In the genomic region with DNA sequence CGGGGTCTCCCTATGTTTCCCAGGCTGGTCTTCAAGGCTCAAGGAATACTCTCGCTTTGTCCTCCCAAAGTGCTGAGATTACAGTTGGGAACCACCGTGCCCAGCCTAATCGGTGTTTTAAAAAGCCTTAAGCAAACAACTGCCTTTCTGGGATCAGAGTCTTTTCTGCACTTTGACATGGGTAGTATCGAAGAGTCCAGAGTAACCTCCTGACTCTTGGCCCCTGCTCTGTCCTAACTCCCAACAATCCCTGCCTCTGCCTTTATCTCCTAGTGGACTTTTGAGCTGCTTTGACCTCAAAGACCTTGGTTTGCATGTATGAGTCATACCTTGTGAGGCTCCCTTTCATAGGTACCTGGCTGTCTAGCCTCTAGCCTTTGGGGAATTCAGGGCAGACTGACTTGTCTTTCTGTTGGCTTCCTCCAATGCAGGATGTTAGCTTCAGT, we compare ENCODE assay signal across 1 cellular context.
TF ChIP-seq lines count a peak whose summit lies in the region.

No MANE protein-coding gene starts in this region.

TF ChIP-seq in HepG2, 621 proteins besides CTCF, POLR2A, EP300 and RAD21 (continued from another document and continues in another):
- TF ChIP-seq, protein P1, sequence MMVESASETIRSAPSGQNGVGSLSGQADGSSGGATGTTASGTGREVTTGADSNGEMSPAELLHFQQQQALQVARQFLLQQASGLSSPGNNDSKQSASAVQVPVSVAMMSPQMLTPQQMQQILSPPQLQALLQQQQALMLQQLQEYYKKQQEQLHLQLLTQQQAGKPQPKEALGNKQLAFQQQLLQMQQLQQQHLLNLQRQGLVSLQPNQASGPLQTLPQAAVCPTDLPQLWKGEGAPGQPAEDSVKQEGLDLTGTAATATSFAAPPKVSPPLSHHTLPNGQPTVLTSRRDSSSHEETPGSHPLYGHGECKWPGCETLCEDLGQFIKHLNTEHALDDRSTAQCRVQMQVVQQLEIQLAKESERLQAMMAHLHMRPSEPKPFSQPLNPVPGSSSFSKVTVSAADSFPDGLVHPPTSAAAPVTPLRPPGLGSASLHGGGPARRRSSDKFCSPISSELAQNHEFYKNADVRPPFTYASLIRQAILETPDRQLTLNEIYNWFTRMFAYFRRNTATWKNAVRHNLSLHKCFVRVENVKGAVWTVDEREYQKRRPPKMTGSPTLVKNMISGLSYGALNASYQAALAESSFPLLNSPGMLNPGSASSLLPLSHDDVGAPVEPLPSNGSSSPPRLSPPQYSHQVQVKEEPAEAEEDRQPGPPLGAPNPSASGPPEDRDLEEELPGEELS (CRISPR knock-in tag; IDR thresholded peaks at IDR 0.05), result peak; percentile 92
- TF ChIP-seq KDM4B (CRISPR knock-in tag; IDR thresholded peaks at IDR 0.05) (0 out of 2 replicates have a peak, but pooled peaks have one; percentile 61), KAT2B (IDR thresholded peaks at IDR 0.05; ENCODE audit: borderline replicate concordance, low read depth, low read length) (no peak), POLR2AphosphoS2 (IDR thresholded peaks at IDR 0.05; ENCODE audit: low read depth, low read length) (no peak), SP2 (CRISPR knock-in tag; IDR thresholded peaks at IDR 0.05) (no peak), ZFP36 (IDR thresholded peaks at IDR 0.05; ENCODE audit: borderline replicate concordance, low read depth, low read length, partially characterized antibody) (no peak), ZMAT3 (CRISPR knock-in tag; conservative IDR thresholded peaks at IDR 0.05) (0 out of 2 replicates have a peak, but pooled peaks have one; percentile 47), SNAPC2 (CRISPR knock-in tag; IDR thresholded peaks at IDR 0.05) (peak; percentile 69; the same call in 1 of the 2 replicates), ATM (IDR thresholded peaks at IDR 0.05; ENCODE audit: borderline replicate concordance) (no peak), ZNF335 (CRISPR knock-in tag; IDR thresholded peaks at IDR 0.05) (peak; percentile 69; the same call in 1 of the 2 replicates), ZNF607 (CRISPR knock-in tag; IDR thresholded peaks at IDR 0.05; ENCODE audit: borderline replicate concordance) (peak; percentile 87), NR2F6 (IDR thresholded peaks at IDR 0.05) (peak; percentile 99), NR2F6 (CRISPR knock-in tag; IDR thresholded peaks at IDR 0.05) (peak; percentile 100), REST (IDR thresholded peaks at IDR 0.05; ENCODE audit: borderline replicate concordance in 1 of 2, low read depth in 1 of 2, low read length in 2 of 2) (peak in 1 of 2 experiments; percentile 74; a peak in 2 of 4 replicates), THYN1 (CRISPR knock-in tag; IDR thresholded peaks at IDR 0.05; ENCODE audit: borderline replicate concordance, low read depth) (no peak), ZNF768 (CRISPR knock-in tag; IDR thresholded peaks at IDR 0.05) (no peak), MIER2 (CRISPR knock-in tag; IDR thresholded peaks at IDR 0.05) (no peak; the same call in 1 of the 2 replicates), ZSCAN20 (CRISPR knock-in tag; IDR thresholded peaks at IDR 0.05; ENCODE audit: borderline replicate concordance) (no peak), ZNF784 (CRISPR knock-in tag; IDR thresholded peaks at IDR 0.05; ENCODE audit: borderline replicate concordance) (peak; percentile 61; the same call in 1 of the 2 replicates), ZNF558 (CRISPR knock-in tag; IDR thresholded peaks at IDR 0.05; ENCODE audit: borderline replicate concordance) (no peak), TARDBP (CRISPR knock-in tag; IDR thresholded peaks at IDR 0.05) (peak; percentile 93; the same call in 1 of the 2 replicates), SUZ12 (IDR thresholded peaks at IDR 0.05; ENCODE audit: low read depth, low read length) (no peak), AHR (CRISPR knock-in tag; IDR thresholded peaks at IDR 0.05) (no peak), IRF2 (CRISPR knock-in tag; IDR thresholded peaks at IDR 0.05) (peak; percentile 94), CHD4 (IDR thresholded peaks at IDR 0.05; ENCODE audit: borderline replicate concordance, low read length) (no peak; the same call in 1 of the 2 replicates), SIX1 (CRISPR knock-in tag; IDR thresholded peaks at IDR 0.05; ENCODE audit: borderline replicate concordance) (no peak; the same call in 1 of the 2 replicates), DNMT1 (CRISPR knock-in tag; IDR thresholded peaks at IDR 0.05) (no peak), FOXA3 (CRISPR knock-in tag; IDR thresholded peaks at IDR 0.05) (peak; percentile 95), CEBPB (IDR thresholded peaks at IDR 0.05; ENCODE audit: borderline replicate concordance, low read depth, low read length) (no peak), SRY (CRISPR knock-in tag; IDR thresholded peaks at IDR 0.05) (no peak), ZFP90 (CRISPR knock-in tag; IDR thresholded peaks at IDR 0.05; ENCODE audit: borderline replicate concordance) (no peak), MED1 (CRISPR knock-in tag; IDR thresholded peaks at IDR 0.05) (peak; percentile 85), ADNP (CRISPR knock-in tag; IDR thresholded peaks at IDR 0.05) (no peak), MZF1 (CRISPR knock-in tag; IDR thresholded peaks at IDR 0.05; ENCODE audit: borderline replicate concordance) (no peak)
- TF ChIP-seq, protein P2, sequence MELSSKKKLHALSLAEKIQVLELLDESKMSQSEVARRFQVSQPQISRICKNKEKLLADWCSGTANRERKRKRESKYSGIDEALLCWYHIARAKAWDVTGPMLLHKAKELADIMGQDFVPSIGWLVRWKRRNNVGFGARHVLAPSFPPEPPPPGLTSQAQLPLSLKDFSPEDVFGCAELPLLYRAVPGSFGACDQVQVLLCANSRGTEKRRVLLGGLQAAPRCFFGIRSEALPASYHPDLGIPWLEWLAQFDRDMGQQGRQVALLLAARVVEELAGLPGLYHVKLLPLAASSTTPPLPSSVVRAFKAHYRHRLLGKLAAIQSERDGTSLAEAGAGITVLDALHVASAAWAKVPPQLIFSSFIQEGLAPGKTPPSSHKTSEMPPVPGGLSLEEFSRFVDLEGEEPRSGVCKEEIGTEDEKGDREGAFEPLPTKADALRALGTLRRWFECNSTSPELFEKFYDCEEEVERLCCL (CRISPR knock-in tag; IDR thresholded peaks at IDR 0.05; ENCODE audit: borderline replicate concordance), result no peak
- TF ChIP-seq, protein P3, sequence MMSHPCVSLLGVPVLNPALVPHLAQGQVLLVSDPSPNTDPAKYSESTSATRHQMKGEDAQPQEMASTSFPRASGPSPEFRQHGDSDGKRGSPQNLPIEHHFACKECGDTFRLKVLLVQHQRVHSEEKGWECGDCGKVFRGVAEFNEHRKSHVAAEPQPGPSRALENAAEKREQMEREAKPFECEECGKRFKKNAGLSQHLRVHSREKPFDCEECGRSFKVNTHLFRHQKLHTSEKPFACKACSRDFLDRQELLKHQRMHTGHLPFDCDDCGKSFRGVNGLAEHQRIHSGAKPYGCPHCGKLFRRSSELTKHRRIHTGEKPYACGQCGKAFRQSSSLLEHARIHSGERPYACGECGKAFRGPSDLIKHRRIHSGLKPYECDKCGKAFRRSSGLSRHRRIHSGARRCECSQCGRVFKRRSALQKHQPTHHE (CRISPR knock-in tag; IDR thresholded peaks at IDR 0.05; ENCODE audit: borderline replicate concordance), result no peak
- TF ChIP-seq, protein P4, sequence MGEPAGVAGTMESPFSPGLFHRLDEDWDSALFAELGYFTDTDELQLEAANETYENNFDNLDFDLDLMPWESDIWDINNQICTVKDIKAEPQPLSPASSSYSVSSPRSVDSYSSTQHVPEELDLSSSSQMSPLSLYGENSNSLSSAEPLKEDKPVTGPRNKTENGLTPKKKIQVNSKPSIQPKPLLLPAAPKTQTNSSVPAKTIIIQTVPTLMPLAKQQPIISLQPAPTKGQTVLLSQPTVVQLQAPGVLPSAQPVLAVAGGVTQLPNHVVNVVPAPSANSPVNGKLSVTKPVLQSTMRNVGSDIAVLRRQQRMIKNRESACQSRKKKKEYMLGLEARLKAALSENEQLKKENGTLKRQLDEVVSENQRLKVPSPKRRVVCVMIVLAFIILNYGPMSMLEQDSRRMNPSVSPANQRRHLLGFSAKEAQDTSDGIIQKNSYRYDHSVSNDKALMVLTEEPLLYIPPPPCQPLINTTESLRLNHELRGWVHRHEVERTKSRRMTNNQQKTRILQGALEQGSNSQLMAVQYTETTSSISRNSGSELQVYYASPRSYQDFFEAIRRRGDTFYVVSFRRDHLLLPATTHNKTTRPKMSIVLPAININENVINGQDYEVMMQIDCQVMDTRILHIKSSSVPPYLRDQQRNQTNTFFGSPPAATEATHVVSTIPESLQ (CRISPR knock-in tag; conservative IDR thresholded peaks at IDR 0.05), result no peak
- TF ChIP-seq, protein P5, sequence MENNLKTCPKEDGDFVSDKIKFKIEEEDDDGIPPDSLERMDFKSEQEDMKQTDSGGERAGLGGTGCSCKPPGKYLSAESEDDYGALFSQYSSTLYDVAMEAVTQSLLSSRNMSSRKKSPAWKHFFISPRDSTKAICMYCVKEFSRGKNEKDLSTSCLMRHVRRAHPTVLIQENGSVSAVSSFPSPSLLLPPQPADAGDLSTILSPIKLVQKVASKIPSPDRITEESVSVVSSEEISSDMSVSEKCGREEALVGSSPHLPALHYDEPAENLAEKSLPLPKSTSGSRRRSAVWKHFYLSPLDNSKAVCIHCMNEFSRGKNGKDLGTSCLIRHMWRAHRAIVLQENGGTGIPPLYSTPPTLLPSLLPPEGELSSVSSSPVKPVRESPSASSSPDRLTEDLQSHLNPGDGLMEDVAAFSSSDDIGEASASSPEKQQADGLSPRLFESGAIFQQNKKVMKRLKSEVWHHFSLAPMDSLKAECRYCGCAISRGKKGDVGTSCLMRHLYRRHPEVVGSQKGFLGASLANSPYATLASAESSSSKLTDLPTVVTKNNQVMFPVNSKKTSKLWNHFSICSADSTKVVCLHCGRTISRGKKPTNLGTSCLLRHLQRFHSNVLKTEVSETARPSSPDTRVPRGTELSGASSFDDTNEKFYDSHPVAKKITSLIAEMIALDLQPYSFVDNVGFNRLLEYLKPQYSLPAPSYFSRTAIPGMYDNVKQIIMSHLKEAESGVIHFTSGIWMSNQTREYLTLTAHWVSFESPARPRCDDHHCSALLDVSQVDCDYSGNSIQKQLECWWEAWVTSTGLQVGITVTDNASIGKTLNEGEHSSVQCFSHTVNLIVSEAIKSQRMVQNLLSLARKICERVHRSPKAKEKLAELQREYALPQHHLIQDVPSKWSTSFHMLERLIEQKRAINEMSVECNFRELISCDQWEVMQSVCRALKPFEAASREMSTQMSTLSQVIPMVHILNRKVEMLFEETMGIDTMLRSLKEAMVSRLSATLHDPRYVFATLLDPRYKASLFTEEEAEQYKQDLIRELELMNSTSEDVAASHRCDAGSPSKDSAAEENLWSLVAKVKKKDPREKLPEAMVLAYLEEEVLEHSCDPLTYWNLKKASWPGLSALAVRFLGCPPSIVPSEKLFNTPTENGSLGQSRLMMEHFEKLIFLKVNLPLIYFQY (CRISPR knock-in tag; IDR thresholded peaks at IDR 0.05; ENCODE audit: borderline replicate concordance), result 0 out of 2 replicates have a peak, but pooled peaks have one; percentile 30
- TF ChIP-seq, protein P6, sequence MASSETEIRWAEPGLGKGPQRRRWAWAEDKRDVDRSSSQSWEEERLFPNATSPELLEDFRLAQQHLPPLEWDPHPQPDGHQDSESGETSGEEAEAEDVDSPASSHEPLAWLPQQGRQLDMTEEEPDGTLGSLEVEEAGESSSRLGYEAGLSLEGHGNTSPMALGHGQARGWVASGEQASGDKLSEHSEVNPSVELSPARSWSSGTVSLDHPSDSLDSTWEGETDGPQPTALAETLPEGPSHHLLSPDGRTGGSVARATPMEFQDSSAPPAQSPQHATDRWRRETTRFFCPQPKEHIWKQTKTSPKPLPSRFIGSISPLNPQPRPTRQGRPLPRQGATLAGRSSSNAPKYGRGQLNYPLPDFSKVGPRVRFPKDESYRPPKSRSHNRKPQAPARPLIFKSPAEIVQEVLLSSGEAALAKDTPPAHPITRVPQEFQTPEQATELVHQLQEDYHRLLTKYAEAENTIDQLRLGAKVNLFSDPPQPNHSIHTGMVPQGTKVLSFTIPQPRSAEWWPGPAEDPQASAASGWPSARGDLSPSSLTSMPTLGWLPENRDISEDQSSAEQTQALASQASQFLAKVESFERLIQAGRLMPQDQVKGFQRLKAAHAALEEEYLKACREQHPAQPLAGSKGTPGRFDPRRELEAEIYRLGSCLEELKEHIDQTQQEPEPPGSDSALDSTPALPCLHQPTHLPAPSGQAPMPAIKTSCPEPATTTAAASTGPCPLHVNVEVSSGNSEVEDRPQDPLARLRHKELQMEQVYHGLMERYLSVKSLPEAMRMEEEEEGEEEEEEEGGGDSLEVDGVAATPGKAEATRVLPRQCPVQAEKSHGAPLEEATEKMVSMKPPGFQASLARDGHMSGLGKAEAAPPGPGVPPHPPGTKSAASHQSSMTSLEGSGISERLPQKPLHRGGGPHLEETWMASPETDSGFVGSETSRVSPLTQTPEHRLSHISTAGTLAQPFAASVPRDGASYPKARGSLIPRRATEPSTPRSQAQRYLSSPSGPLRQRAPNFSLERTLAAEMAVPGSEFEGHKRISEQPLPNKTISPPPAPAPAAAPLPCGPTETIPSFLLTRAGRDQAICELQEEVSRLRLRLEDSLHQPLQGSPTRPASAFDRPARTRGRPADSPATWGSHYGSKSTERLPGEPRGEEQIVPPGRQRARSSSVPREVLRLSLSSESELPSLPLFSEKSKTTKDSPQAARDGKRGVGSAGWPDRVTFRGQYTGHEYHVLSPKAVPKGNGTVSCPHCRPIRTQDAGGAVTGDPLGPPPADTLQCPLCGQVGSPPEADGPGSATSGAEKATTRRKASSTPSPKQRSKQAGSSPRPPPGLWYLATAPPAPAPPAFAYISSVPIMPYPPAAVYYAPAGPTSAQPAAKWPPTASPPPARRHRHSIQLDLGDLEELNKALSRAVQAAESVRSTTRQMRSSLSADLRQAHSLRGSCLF (CRISPR knock-in tag; IDR thresholded peaks at IDR 0.05; ENCODE audit: borderline replicate concordance), result no peak
